Comparison of ENCODE assay signal across 23 cellular contexts in the genomic region with DNA sequence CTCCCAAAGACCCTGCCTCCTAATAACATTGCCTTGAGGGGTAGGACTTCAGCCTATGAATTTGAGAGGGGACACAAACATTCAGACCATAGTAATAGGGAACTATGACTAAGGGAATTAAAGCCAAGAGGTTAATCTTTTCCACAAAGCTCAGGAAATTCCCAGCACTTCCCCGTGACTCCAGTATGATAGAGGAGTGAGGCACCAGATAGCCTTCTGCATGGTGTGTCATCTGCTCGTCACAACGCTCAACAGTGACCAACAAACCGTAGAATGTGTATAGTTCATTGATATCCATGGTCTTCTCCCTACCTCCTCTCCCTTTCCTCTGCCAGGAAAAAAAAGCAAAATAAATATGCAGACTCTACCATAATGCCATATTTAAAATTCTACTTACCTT.
"Had no signal": no experiment of that assay in that cellular context is flagged by ENCODE, and none has a peak within 500 bp of the region (broad histone marks: within the 10 kb centered on the region; RNA-seq: fewer than 3 reads in every experiment).

No MANE protein-coding gene starts in this region.

- H3K9ac ChIP-seq: parathyroid adenoma had no signal

- H3K27ac Mint-ChIP-seq: activated CD4-positive, alpha-beta memory T cell treated with anti-CD3 and anti-CD28 coated beads for 36 hours; activated CD4-positive, alpha-beta T cell treated with anti-CD3 and anti-CD28 coated beads for 36 hours; activated naive CD8-positive, alpha-beta T cell treated with anti-CD3 and anti-CD28 coated beads, Interleukin-2, amount 10 ng/mL, durations not matched to agents 7 days and 5 days; nephron had no signal

- H3K79me2 ChIP-seq: parathyroid adenoma had no signal

- H3K9me3 ChIP-seq: body of pancreas, tibial artery had no signal

- H3K4me1 ChIP-seq: body of pancreas, parathyroid adenoma, tibial artery had no signal

- H3K4me3 Mint-ChIP-seq: activated CD4-positive, alpha-beta memory T cell treated with anti-CD3 and anti-CD28 coated beads for 36 hours; activated CD4-positive, alpha-beta T cell treated with anti-CD3 and anti-CD28 coated beads for 36 hours; activated naive CD8-positive, alpha-beta T cell treated with anti-CD3 and anti-CD28 coated beads, Interleukin-2, amount 10 ng/mL, durations not matched to agents 7 days and 5 days; nephron had no signal

- ATAC-seq: activated CD4-positive, alpha-beta T cell treated with anti-CD3 and anti-CD28 coated beads for 36 hours; body of pancreas; left lobe of liver; stimulated activated naive CD8-positive, alpha-beta T cell treated with anti-CD3 and anti-CD28 coated beads, Interleukin-15, Interleukin-2, amounts not matched to agents 100 U/mL and 50 U/mL, for 24 hours had no signal

- H3K4me1 Mint-ChIP-seq: activated CD4-positive, alpha-beta T cell treated with anti-CD3 and anti-CD28 coated beads for 36 hours; activated naive CD8-positive, alpha-beta T cell treated with anti-CD3 and anti-CD28 coated beads, Interleukin-2, amount 10 ng/mL, durations not matched to agents 7 days and 5 days; nephron had no signal

- H2AFZ ChIP-seq: parathyroid adenoma had no signal

- H3K9me3 Mint-ChIP-seq: activated CD4-positive, alpha-beta memory T cell treated with anti-CD3 and anti-CD28 coated beads for 36 hours had no signal

- H3K4me3 ChIP-seq: body of pancreas, tibial artery had no signal

- FAIRE-seq: endometrium, islet of Langerhans had no signal

- DNase-seq: activated CD4-positive, alpha-beta memory T cell treated with anti-CD3 and anti-CD28 coated beads for 36 hours; activated CD4-positive, alpha-beta T cell treated with anti-CD3 and anti-CD28 coated beads for 36 hours; activated naive CD4-positive, alpha-beta T cell; activated naive CD8-positive, alpha-beta T cell treated with anti-CD3 and anti-CD28 coated beads, Interleukin-2, amount 10 ng/mL, durations not matched to agents 7 days and 5 days; activated T-cell treated with anti-CD3 and anti-CD28 coated beads for 4 hours; amygdala; body of pancreas; caudate nucleus; hippocampal formation; mammary epithelial cell; midbrain; retina; stimulated activated CD4-positive, alpha-beta T cell treated with anti-CD3 and anti-CD28 coated beads, Interleukin-1b, Interleukin-23, amount 100 ng/mL, for 48 hours; stimulated activated naive CD8-positive, alpha-beta T cell treated with anti-CD3 and anti-CD28 coated beads, Interleukin-15, Interleukin-2, amounts not matched to agents 100 U/mL and 50 U/mL, for 24 hours; substantia nigra; SW 1271; T-helper 2 cell; tibial artery had no signal

- H3K27ac ChIP-seq: body of pancreas, parathyroid adenoma, tibial artery had no signal

- H3K27me3 ChIP-seq: body of pancreas, tibial artery had no signal

- H3K27me3 Mint-ChIP-seq: activated CD4-positive, alpha-beta memory T cell treated with anti-CD3 and anti-CD28 coated beads for 36 hours; activated CD4-positive, alpha-beta T cell treated with anti-CD3 and anti-CD28 coated beads for 36 hours; activated naive CD8-positive, alpha-beta T cell treated with anti-CD3 and anti-CD28 coated beads, Interleukin-2, amount 10 ng/mL, durations not matched to agents 7 days and 5 days had no signal
